ENCODE assay signal across 1 cellular context in the genomic region with DNA sequence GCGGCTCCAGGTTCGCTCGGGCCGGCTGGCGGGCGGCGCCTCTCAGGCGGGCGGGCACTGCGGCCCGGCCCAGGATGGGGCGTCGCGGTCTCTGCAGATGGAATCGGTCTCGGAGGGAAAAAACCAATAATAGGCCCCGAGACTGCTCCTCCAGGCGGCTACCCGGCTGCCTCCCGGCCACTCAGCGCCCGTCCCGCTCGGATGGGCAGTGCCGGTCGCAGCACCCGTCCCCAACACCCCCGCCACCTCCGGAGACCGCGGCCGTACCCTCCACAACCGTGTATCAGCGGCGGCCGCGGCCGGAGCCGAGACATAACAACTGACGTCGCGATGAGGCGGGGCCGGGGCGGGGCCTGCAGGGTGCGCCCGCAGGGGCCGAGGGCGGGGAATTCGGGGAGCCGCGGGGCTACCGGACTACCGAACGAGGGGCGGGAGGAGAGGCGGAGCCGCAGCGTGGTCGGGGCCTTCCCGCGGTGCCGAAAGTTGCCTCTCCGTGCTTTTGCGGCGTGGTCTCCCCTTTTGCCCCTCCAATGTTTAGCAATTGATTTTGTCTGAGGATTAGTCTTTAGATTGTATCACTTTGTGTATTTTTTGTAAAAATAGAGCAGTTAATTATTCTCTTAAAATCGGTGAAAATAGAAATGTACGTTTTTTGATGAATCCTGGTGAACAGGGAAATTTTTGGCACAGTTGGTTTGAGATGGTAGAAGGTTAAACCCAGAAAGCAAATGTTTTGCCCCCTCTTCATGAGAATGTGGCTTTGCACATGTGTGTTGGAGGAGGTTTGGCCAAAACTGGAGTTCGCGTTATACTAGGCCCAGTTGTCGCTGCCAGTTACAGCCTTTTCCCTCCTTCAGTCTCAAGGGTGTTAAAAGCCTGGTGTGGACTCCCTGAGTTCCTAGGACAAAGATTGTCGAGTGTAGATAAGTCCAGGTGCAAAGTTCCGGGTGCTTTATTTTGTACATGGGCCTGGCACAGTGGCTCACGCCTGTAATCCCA.
A peak's percentile ranks its signal among the peaks of the same experiment; 100 is the strongest.
TF ChIP-seq lines count a peak whose summit lies in the region.

A gene with protein sequence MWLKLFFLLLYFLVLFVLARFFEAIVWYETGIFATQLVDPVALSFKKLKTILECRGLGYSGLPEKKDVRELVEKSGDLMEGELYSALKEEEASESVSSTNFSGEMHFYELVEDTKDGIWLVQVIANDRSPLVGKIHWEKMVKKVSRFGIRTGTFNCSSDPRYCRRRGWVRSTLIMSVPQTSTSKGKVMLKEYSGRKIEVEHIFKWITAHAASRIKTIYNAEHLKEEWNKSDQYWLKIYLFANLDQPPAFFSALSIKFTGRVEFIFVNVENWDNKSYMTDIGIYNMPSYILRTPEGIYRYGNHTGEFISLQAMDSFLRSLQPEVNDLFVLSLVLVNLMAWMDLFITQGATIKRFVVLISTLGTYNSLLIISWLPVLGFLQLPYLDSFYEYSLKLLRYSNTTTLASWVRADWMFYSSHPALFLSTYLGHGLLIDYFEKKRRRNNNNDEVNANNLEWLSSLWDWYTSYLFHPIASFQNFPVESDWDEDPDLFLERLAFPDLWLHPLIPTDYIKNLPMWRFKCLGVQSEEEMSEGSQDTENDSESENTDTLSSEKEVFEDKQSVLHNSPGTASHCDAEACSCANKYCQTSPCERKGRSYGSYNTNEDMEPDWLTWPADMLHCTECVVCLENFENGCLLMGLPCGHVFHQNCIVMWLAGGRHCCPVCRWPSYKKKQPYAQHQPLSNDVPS (minus strand): TSS at position 317 of the 999 bp plus-strand sequence. CDS start 979 bp downstream, outside the sequence.

TF ChIP-seq in HepG2, 621 proteins besides CTCF, POLR2A, EP300 and RAD21 (continued from another document and continues in another):
- TF ChIP-seq, protein P1, sequence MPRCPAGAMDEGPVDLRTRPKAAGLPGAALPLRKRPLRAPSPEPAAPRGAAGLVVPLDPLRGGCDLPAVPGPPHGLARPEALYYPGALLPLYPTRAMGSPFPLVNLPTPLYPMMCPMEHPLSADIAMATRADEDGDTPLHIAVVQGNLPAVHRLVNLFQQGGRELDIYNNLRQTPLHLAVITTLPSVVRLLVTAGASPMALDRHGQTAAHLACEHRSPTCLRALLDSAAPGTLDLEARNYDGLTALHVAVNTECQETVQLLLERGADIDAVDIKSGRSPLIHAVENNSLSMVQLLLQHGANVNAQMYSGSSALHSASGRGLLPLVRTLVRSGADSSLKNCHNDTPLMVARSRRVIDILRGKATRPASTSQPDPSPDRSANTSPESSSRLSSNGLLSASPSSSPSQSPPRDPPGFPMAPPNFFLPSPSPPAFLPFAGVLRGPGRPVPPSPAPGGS (CRISPR knock-in tag; IDR thresholded peaks at IDR 0.05) = no peak
- TF ChIP-seq ZNF552 (CRISPR knock-in tag; IDR thresholded peaks at IDR 0.05; ENCODE audit: borderline replicate concordance) (peak; percentile 86), GATAD1 (CRISPR knock-in tag; IDR thresholded peaks at IDR 0.05) (peak; percentile 51), MBNL3 (CRISPR knock-in tag; conservative IDR thresholded peaks at IDR 0.05) (no peak), FOXA1 (IDR thresholded peaks at IDR 0.05) (no peak), FOXA1 (CRISPR knock-in tag; IDR thresholded peaks at IDR 0.05) (peak; percentile 52; the same call in 1 of the 2 replicates), PTBP1 (IDR thresholded peaks at IDR 0.05; ENCODE audit: low read depth, low read length, poor library complexity, severe bottlenecking) (no peak), HDAC1 (CRISPR knock-in tag; IDR thresholded peaks at IDR 0.05) (peak; percentile 90), CHD2 (IDR thresholded peaks at IDR 0.05; ENCODE audit: low read depth, low read length) (no peak), ZKSCAN8 (CRISPR knock-in tag; IDR thresholded peaks at IDR 0.05; ENCODE audit: borderline replicate concordance) (peak; percentile 76; the same call in 1 of the 2 replicates), ZIK1 (CRISPR knock-in tag; IDR thresholded peaks at IDR 0.05; ENCODE audit: borderline replicate concordance, low read depth) (peak; percentile 69; the same call in 1 of the 2 replicates), FOXA3 (CRISPR knock-in tag; IDR thresholded peaks at IDR 0.05) (peak; percentile 72)
- TF ChIP-seq, protein P2, sequence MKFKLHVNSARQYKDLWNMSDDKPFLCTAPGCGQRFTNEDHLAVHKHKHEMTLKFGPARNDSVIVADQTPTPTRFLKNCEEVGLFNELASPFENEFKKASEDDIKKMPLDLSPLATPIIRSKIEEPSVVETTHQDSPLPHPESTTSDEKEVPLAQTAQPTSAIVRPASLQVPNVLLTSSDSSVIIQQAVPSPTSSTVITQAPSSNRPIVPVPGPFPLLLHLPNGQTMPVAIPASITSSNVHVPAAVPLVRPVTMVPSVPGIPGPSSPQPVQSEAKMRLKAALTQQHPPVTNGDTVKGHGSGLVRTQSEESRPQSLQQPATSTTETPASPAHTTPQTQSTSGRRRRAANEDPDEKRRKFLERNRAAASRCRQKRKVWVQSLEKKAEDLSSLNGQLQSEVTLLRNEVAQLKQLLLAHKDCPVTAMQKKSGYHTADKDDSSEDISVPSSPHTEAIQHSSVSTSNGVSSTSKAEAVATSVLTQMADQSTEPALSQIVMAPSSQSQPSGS (CRISPR knock-in tag; IDR thresholded peaks at IDR 0.05) = peak; percentile 72; the same call in 1 of the 2 replicates
- TF ChIP-seq, protein P3, sequence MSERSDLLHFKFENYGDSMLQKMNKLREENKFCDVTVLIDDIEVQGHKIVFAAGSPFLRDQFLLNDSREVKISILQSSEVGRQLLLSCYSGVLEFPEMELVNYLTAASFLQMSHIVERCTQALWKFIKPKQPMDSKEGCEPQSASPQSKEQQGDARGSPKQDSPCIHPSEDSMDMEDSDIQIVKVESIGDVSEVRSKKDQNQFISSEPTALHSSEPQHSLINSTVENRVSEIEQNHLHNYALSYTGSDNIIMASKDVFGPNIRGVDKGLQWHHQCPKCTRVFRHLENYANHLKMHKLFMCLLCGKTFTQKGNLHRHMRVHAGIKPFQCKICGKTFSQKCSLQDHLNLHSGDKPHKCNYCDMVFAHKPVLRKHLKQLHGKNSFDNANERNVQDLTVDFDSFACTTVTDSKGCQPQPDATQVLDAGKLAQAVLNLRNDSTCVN (CRISPR knock-in tag; IDR thresholded peaks at IDR 0.05; ENCODE audit: borderline replicate concordance) = no peak
- TF ChIP-seq, protein P4, sequence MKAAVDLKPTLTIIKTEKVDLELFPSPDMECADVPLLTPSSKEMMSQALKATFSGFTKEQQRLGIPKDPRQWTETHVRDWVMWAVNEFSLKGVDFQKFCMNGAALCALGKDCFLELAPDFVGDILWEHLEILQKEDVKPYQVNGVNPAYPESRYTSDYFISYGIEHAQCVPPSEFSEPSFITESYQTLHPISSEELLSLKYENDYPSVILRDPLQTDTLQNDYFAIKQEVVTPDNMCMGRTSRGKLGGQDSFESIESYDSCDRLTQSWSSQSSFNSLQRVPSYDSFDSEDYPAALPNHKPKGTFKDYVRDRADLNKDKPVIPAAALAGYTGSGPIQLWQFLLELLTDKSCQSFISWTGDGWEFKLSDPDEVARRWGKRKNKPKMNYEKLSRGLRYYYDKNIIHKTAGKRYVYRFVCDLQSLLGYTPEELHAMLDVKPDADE (CRISPR knock-in tag; IDR thresholded peaks at IDR 0.05) = no peak
- TF ChIP-seq, protein P5, sequence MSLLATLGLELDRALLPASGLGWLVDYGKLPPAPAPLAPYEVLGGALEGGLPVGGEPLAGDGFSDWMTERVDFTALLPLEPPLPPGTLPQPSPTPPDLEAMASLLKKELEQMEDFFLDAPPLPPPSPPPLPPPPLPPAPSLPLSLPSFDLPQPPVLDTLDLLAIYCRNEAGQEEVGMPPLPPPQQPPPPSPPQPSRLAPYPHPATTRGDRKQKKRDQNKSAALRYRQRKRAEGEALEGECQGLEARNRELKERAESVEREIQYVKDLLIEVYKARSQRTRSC (CRISPR knock-in tag; IDR thresholded peaks at IDR 0.05; ENCODE audit: low read depth) = peak; percentile 94
- TF ChIP-seq, protein P6, sequence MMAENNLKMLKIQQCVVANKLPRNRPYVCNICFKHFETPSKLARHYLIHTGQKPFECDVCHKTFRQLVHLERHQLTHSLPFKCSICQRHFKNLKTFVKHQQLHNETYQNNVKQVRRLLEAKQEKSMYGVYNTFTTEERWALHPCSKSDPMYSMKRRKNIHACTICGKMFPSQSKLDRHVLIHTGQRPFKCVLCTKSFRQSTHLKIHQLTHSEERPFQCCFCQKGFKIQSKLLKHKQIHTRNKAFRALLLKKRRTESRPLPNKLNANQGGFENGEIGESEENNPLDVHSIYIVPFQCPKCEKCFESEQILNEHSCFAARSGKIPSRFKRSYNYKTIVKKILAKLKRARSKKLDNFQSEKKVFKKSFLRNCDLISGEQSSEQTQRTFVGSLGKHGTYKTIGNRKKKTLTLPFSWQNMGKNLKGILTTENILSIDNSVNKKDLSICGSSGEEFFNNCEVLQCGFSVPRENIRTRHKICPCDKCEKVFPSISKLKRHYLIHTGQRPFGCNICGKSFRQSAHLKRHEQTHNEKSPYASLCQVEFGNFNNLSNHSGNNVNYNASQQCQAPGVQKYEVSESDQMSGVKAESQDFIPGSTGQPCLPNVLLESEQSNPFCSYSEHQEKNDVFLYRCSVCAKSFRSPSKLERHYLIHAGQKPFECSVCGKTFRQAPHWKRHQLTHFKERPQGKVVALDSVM (CRISPR knock-in tag; IDR thresholded peaks at IDR 0.05) = no peak
- TF ChIP-seq, protein P7, sequence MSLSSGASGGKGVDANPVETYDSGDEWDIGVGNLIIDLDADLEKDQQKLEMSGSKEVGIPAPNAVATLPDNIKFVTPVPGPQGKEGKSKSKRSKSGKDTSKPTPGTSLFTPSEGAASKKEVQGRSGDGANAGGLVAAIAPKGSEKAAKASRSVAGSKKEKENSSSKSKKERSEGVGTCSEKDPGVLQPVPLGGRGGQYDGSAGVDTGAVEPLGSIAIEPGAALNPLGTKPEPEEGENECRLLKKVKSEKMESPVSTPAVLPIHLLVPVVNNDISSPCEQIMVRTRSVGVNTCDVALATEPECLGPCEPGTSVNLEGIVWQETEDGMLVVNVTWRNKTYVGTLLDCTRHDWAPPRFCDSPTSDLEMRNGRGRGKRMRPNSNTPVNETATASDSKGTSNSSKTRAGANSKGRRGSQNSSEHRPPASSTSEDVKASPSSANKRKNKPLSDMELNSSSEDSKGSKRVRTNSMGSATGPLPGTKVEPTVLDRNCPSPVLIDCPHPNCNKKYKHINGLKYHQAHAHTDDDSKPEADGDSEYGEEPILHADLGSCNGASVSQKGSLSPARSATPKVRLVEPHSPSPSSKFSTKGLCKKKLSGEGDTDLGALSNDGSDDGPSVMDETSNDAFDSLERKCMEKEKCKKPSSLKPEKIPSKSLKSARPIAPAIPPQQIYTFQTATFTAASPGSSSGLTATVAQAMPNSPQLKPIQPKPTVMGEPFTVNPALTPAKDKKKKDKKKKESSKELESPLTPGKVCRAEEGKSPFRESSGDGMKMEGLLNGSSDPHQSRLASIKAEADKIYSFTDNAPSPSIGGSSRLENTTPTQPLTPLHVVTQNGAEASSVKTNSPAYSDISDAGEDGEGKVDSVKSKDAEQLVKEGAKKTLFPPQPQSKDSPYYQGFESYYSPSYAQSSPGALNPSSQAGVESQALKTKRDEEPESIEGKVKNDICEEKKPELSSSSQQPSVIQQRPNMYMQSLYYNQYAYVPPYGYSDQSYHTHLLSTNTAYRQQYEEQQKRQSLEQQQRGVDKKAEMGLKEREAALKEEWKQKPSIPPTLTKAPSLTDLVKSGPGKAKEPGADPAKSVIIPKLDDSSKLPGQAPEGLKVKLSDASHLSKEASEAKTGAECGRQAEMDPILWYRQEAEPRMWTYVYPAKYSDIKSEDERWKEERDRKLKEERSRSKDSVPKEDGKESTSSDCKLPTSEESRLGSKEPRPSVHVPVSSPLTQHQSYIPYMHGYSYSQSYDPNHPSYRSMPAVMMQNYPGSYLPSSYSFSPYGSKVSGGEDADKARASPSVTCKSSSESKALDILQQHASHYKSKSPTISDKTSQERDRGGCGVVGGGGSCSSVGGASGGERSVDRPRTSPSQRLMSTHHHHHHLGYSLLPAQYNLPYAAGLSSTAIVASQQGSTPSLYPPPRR (CRISPR knock-in tag; IDR thresholded peaks at IDR 0.05; ENCODE audit: borderline replicate concordance) = peak; percentile 78
- TF ChIP-seq, protein P8, sequence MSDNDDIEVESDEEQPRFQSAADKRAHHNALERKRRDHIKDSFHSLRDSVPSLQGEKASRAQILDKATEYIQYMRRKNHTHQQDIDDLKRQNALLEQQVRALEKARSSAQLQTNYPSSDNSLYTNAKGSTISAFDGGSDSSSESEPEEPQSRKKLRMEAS (IDR thresholded peaks at IDR 0.05) = peak; percentile 96
- TF ChIP-seq, protein P9, sequence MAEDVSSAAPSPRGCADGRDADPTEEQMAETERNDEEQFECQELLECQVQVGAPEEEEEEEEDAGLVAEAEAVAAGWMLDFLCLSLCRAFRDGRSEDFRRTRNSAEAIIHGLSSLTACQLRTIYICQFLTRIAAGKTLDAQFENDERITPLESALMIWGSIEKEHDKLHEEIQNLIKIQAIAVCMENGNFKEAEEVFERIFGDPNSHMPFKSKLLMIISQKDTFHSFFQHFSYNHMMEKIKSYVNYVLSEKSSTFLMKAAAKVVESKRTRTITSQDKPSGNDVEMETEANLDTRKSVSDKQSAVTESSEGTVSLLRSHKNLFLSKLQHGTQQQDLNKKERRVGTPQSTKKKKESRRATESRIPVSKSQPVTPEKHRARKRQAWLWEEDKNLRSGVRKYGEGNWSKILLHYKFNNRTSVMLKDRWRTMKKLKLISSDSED (CRISPR knock-in tag; IDR thresholded peaks at IDR 0.05) = no peak
- TF ChIP-seq, protein P10, sequence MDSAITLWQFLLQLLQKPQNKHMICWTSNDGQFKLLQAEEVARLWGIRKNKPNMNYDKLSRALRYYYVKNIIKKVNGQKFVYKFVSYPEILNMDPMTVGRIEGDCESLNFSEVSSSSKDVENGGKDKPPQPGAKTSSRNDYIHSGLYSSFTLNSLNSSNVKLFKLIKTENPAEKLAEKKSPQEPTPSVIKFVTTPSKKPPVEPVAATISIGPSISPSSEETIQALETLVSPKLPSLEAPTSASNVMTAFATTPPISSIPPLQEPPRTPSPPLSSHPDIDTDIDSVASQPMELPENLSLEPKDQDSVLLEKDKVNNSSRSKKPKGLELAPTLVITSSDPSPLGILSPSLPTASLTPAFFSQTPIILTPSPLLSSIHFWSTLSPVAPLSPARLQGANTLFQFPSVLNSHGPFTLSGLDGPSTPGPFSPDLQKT (CRISPR knock-in tag; IDR thresholded peaks at IDR 0.05; ENCODE audit: borderline replicate concordance) = no peak
